Comparison of ENCODE assay signal across 1 cellular context in the genomic region with DNA sequence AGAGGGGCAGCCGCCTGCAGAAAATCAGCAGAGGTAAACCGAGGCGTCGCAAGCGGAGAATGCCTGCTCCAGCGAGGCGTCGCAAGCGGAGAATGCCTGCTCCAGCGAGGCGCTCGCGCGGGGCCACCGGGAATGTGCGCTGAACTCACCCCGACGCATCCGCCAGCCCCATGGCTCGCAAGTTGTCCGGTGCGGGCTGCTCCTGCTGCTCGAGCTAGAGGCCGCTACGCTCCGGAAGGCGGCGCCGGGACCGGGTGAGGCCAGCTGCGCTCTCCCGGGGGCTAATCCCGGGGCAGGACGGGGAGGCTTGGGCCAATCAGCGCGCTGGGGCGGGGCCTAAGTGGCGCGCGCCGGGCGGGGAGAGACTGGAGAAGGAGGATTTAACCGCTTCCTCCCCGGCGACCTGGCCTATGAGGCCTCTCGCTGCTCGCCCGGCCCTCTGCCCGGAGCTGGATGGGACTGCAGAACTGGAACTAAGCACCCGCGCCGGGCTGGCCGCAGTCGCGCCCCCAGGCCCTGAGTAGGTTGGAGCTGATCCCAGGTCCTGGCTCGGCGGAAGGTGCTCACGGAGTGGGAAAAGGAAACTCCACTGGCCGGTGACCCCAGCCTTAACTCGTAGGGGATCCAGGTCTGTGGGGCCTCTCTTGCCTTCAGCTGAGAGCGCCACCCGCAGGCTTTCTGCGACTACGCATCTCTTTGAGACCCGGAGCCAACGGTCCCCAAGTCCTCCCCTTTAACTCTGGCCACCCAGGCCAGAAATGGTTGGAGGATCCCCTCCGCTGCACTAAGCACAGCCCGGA.
TF ChIP-seq lines count a peak whose summit lies in the region.

A gene with protein sequence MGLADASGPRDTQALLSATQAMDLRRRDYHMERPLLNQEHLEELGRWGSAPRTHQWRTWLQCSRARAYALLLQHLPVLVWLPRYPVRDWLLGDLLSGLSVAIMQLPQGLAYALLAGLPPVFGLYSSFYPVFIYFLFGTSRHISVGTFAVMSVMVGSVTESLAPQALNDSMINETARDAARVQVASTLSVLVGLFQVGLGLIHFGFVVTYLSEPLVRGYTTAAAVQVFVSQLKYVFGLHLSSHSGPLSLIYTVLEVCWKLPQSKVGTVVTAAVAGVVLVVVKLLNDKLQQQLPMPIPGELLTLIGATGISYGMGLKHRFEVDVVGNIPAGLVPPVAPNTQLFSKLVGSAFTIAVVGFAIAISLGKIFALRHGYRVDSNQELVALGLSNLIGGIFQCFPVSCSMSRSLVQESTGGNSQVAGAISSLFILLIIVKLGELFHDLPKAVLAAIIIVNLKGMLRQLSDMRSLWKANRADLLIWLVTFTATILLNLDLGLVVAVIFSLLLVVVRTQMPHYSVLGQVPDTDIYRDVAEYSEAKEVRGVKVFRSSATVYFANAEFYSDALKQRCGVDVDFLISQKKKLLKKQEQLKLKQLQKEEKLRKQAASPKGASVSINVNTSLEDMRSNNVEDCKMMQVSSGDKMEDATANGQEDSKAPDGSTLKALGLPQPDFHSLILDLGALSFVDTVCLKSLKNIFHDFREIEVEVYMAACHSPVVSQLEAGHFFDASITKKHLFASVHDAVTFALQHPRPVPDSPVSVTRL (minus strand): TSS at position 240 of the 800 bp plus-strand sequence. CDS start 68 bp downstream, at position 172.

TF ChIP-seq in H1, 55 proteins besides CTCF, POLR2A, EP300 and RAD21 (continues in another document):
- TF ChIP-seq TAF1 (IDR thresholded peaks at IDR 0.05; ENCODE audit: low read depth, low read length) (peak; percentile 86), NANOG (IDR thresholded peaks at IDR 0.05; ENCODE audit: insufficient read depth, low read depth, low read length, poor library complexity, severe bottlenecking) (no peak), NRF1 (IDR thresholded peaks at IDR 0.05; ENCODE audit: low read depth, low read length) (no peak), JUND (IDR thresholded peaks at IDR 0.05; ENCODE audit: low read length) (no peak), BACH1 (IDR thresholded peaks at IDR 0.05; ENCODE audit: low read length) (no peak), BCL11A (IDR thresholded peaks at IDR 0.05; ENCODE audit: low read depth in 2 of 2, low read length in 2 of 2) (no peak), ZNF274 (IDR thresholded peaks at IDR 0.05; ENCODE audit: borderline replicate concordance, extremely low read depth, low read length) (no peak), CREB1 (IDR thresholded peaks at IDR 0.05) (peak; percentile 30; the same call in 1 of the 2 replicates), SRF (IDR thresholded peaks at IDR 0.05; ENCODE audit: low read depth, low read length) (no peak), SP4 (IDR thresholded peaks at IDR 0.05; ENCODE audit: low read length) (no peak), EZH2 (IDR thresholded peaks at IDR 0.05; ENCODE audit: low read depth, low read length, severe bottlenecking) (no peak), JUN (IDR thresholded peaks at IDR 0.05; ENCODE audit: low read depth, low read length) (no peak), CHD2 (IDR thresholded peaks at IDR 0.05; ENCODE audit: low read length) (no peak), YY1 (IDR thresholded peaks at IDR 0.05; ENCODE audit: low read depth, low read length) (peak; percentile 21; the same call in 1 of the 2 replicates), KDM4A (IDR thresholded peaks at IDR 0.05; ENCODE audit: low read depth, low read length, severe bottlenecking) (peak; percentile 88), ASH2L (IDR thresholded peaks at IDR 0.05; ENCODE audit: low read length) (peak; percentile 27), CBX5 (IDR thresholded peaks at IDR 0.05; ENCODE audit: low read depth, low read length) (no peak), SAP30 (IDR thresholded peaks at IDR 0.05; ENCODE audit: insufficient read depth, insufficient replicate concordance, low read length) (peak; percentile 57), SIX5 (IDR thresholded peaks at IDR 0.05; ENCODE audit: low read depth, low read length) (no peak), MAFK (IDR thresholded peaks at IDR 0.05; ENCODE audit: low read depth, low read length) (no peak), RBBP5 (IDR thresholded peaks at IDR 0.05; ENCODE audit: borderline replicate concordance, low read depth, low read length) (0 out of 2 replicates have a peak, but pooled peaks have one; percentile 34), PHF8 (conservative IDR thresholded peaks at IDR 0.05; ENCODE audit: low read depth, low read length) (peak; percentile 41; the same call in 1 of the 2 replicates), GABPA (IDR thresholded peaks at IDR 0.05; ENCODE audit: borderline replicate concordance, insufficient read depth, low read length) (peak; percentile 29; the same call in 1 of the 2 replicates), HDAC2 (IDR thresholded peaks at IDR 0.05; ENCODE audit: borderline replicate concordance in 1 of 2, low read depth in 2 of 2, low read length in 2 of 2) (no peak), KDM1A (IDR thresholded peaks at IDR 0.05; ENCODE audit: borderline replicate concordance, low read length) (no peak; the same call in 1 of the 2 replicates), RNF2 (IDR thresholded peaks at IDR 0.05; ENCODE audit: borderline replicate concordance, low read depth, low read length, missing control alignments, poor library complexity, severe bottlenecking) (no peak), TBP (IDR thresholded peaks at IDR 0.05; ENCODE audit: low read depth, low read length) (peak; percentile 59; the same call in 1 of the 2 replicates), GTF2F1 (IDR thresholded peaks at IDR 0.05; ENCODE audit: borderline replicate concordance, low read depth, low read length) (no peak), SUZ12 (IDR thresholded peaks at IDR 0.05; ENCODE audit: low read length) (no peak), TAF7 (optimal IDR thresholded peaks at IDR 0.05; ENCODE audit: borderline replicate concordance, low read depth, low read length) (no peak), TCF12 (IDR thresholded peaks at IDR 0.05; ENCODE audit: low read depth, low read length) (no peak), BRCA1 (IDR thresholded peaks at IDR 0.05; ENCODE audit: low read depth, low read length) (no peak), POLR2AphosphoS5 (IDR thresholded peaks at IDR 0.05; ENCODE audit: low read depth, low read length) (peak; percentile 64), CEBPB (IDR thresholded peaks at IDR 0.05; ENCODE audit: low read depth, low read length) (no peak), HDAC6 (IDR thresholded peaks at IDR 0.05; ENCODE audit: low read depth, low read length) (no peak), SP2 (IDR thresholded peaks at IDR 0.05; ENCODE audit: low read length) (no peak), TEAD4 (IDR thresholded peaks at IDR 0.05; ENCODE audit: low read depth, low read length) (0 out of 2 replicates have a peak, but pooled peaks have one; percentile 38), SIRT6 (IDR thresholded peaks at IDR 0.05; ENCODE audit: low read length) (no peak), KDM5A (IDR thresholded peaks at IDR 0.05; ENCODE audit: low read length) (no peak), RFX5 (IDR thresholded peaks at IDR 0.05; ENCODE audit: borderline replicate concordance, low read depth, low read length) (no peak), POU5F1 (IDR thresholded peaks at IDR 0.05; ENCODE audit: low read depth, low read length) (no peak)
- TF ChIP-seq, protein P1, sequence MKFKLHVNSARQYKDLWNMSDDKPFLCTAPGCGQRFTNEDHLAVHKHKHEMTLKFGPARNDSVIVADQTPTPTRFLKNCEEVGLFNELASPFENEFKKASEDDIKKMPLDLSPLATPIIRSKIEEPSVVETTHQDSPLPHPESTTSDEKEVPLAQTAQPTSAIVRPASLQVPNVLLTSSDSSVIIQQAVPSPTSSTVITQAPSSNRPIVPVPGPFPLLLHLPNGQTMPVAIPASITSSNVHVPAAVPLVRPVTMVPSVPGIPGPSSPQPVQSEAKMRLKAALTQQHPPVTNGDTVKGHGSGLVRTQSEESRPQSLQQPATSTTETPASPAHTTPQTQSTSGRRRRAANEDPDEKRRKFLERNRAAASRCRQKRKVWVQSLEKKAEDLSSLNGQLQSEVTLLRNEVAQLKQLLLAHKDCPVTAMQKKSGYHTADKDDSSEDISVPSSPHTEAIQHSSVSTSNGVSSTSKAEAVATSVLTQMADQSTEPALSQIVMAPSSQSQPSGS (IDR thresholded peaks at IDR 0.05; ENCODE audit: low read length), result no peak
- TF ChIP-seq, protein P2, sequence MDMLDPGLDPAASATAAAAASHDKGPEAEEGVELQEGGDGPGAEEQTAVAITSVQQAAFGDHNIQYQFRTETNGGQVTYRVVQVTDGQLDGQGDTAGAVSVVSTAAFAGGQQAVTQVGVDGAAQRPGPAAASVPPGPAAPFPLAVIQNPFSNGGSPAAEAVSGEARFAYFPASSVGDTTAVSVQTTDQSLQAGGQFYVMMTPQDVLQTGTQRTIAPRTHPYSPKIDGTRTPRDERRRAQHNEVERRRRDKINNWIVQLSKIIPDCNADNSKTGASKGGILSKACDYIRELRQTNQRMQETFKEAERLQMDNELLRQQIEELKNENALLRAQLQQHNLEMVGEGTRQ (IDR thresholded peaks at IDR 0.05; ENCODE audit: low read length), result no peak
- TF ChIP-seq, protein P3, sequence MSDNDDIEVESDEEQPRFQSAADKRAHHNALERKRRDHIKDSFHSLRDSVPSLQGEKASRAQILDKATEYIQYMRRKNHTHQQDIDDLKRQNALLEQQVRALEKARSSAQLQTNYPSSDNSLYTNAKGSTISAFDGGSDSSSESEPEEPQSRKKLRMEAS (IDR thresholded peaks at IDR 0.05), result peak; percentile 49
- TF ChIP-seq, protein P4, sequence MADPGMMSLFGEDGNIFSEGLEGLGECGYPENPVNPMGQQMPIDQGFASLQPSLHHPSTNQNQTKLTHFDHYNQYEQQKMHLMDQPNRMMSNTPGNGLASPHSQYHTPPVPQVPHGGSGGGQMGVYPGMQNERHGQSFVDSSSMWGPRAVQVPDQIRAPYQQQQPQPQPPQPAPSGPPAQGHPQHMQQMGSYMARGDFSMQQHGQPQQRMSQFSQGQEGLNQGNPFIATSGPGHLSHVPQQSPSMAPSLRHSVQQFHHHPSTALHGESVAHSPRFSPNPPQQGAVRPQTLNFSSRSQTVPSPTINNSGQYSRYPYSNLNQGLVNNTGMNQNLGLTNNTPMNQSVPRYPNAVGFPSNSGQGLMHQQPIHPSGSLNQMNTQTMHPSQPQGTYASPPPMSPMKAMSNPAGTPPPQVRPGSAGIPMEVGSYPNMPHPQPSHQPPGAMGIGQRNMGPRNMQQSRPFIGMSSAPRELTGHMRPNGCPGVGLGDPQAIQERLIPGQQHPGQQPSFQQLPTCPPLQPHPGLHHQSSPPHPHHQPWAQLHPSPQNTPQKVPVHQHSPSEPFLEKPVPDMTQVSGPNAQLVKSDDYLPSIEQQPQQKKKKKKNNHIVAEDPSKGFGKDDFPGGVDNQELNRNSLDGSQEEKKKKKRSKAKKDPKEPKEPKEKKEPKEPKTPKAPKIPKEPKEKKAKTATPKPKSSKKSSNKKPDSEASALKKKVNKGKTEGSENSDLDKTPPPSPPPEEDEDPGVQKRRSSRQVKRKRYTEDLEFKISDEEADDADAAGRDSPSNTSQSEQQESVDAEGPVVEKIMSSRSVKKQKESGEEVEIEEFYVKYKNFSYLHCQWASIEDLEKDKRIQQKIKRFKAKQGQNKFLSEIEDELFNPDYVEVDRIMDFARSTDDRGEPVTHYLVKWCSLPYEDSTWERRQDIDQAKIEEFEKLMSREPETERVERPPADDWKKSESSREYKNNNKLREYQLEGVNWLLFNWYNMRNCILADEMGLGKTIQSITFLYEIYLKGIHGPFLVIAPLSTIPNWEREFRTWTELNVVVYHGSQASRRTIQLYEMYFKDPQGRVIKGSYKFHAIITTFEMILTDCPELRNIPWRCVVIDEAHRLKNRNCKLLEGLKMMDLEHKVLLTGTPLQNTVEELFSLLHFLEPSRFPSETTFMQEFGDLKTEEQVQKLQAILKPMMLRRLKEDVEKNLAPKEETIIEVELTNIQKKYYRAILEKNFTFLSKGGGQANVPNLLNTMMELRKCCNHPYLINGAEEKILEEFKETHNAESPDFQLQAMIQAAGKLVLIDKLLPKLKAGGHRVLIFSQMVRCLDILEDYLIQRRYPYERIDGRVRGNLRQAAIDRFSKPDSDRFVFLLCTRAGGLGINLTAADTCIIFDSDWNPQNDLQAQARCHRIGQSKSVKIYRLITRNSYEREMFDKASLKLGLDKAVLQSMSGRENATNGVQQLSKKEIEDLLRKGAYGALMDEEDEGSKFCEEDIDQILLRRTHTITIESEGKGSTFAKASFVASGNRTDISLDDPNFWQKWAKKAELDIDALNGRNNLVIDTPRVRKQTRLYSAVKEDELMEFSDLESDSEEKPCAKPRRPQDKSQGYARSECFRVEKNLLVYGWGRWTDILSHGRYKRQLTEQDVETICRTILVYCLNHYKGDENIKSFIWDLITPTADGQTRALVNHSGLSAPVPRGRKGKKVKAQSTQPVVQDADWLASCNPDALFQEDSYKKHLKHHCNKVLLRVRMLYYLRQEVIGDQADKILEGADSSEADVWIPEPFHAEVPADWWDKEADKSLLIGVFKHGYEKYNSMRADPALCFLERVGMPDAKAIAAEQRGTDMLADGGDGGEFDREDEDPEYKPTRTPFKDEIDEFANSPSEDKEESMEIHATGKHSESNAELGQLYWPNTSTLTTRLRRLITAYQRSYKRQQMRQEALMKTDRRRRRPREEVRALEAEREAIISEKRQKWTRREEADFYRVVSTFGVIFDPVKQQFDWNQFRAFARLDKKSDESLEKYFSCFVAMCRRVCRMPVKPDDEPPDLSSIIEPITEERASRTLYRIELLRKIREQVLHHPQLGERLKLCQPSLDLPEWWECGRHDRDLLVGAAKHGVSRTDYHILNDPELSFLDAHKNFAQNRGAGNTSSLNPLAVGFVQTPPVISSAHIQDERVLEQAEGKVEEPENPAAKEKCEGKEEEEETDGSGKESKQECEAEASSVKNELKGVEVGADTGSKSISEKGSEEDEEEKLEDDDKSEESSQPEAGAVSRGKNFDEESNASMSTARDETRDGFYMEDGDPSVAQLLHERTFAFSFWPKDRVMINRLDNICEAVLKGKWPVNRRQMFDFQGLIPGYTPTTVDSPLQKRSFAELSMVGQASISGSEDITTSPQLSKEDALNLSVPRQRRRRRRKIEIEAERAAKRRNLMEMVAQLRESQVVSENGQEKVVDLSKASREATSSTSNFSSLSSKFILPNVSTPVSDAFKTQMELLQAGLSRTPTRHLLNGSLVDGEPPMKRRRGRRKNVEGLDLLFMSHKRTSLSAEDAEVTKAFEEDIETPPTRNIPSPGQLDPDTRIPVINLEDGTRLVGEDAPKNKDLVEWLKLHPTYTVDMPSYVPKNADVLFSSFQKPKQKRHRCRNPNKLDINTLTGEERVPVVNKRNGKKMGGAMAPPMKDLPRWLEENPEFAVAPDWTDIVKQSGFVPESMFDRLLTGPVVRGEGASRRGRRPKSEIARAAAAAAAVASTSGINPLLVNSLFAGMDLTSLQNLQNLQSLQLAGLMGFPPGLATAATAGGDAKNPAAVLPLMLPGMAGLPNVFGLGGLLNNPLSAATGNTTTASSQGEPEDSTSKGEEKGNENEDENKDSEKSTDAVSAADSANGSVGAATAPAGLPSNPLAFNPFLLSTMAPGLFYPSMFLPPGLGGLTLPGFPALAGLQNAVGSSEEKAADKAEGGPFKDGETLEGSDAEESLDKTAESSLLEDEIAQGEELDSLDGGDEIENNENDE (IDR thresholded peaks at IDR 0.05; ENCODE audit: insufficient replicate concordance, low read length), result no peak
- TF ChIP-seq, protein P5, sequence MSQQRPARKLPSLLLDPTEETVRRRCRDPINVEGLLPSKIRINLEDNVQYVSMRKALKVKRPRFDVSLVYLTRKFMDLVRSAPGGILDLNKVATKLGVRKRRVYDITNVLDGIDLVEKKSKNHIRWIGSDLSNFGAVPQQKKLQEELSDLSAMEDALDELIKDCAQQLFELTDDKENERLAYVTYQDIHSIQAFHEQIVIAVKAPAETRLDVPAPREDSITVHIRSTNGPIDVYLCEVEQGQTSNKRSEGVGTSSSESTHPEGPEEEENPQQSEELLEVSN (IDR thresholded peaks at IDR 0.05), result no peak; the same call in 1 of the 2 replicates
- TF ChIP-seq, protein P6, sequence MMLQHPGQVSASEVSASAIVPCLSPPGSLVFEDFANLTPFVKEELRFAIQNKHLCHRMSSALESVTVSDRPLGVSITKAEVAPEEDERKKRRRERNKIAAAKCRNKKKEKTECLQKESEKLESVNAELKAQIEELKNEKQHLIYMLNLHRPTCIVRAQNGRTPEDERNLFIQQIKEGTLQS (IDR thresholded peaks at IDR 0.05; ENCODE audit: insufficient read depth, low read depth, low read length), result no peak
